Comparison of ENCODE assay signal across 18 cellular contexts in the genomic region with DNA sequence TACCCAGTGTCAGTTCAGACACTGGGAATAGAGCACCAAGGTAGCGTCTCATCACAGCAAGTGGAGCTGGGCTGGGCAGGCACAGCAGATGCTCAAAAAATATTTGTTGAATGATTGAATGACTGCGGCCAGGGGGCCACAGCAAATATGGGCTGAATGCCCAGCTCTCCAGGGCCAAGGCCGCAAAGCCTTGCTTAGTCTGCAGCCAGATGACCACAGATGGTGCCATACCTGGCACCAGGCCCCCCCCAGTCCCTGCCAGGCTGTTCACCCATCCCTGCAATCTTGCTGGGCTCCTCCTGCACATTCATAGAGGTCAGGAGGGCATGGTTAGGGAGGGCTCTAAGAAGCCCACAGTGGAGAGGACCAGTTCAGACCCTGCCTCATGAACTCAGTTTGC. TPM values are rescaled to one million over a fixed set of nuclear protein-coding genes. Genes with fewer than 3 reads are reported as not detected.
A peak's percentile ranks its signal among the peaks of the same experiment; 100 is the strongest.
DNase-seq lines count a peak whose midpoint lies in the region; ATAC-seq and TF ChIP-seq lines count a peak whose summit lies in the region.
"Had no signal": no experiment of that assay in that cellular context is flagged by ENCODE, and none has a peak within 500 bp of the region (broad histone marks: within the 10 kb centered on the region; RNA-seq: fewer than 3 reads in every experiment).

No MANE protein-coding gene starts in this region.

- ATAC-seq in Right ventricle myocardium superior (ENCODE audit: poor library complexity) (peak; percentile 42), right cardiac atrium (no peak), left lobe of liver (peak; percentile 90)
- ATAC-seq: A549, HCT116, PC-3 had no signal

- H3K4me3 ChIP-seq in right cardiac atrium (ENCODE audit: low read length): no peak overlapping the region
- no peak overlapping the region for H3K4me3 ChIP-seq in spleen
- H3K4me3 ChIP-seq: A549 had no signal

- H3K36me3 ChIP-seq in spleen: peaks cover 0 to 100% (median 76%) of the 10 kb centered on the region in 6 donors

- WGBS in right cardiac atrium: 70% methylated on average over 3 of the region's 3 CpGs
- 75 to 94% (median 92%) methylated on average over 2 to 3 of the region's 3 CpGs for WGBS in spleen, 5 donors

- no peak for DNase-seq in Right ventricle myocardium superior
- no peak for DNase-seq in right cardiac atrium
- peak; percentile 87 for DNase-seq in cerebellar cortex (ENCODE audit: low spot score)
- DNase-seq in left lobe of liver (ENCODE audit: low spot score): peak; percentile 94
- no peak for DNase-seq in activated naive CD4-positive, alpha-beta T cell treated with Interleukin-2 at 50 U/mL for 16 hours
- no peak for DNase-seq in spleen
- no peak for DNase-seq in SHP77 treated with DMSO at 0.1 percent for 48 hours (lab: John Stamatoyannopoulos, UW)
- DNase-seq: Caco-2; CD4-positive, alpha-beta T cell; GOT3; NCI-H1092 treated with DMSO at 0.1 percent for 48 hours; NCI-H146; NCI-H2029 treated with DMSO at 0.1 percent for 48 hours; NCI-H2171 treated with DMSO at 0.1 percent for 48 hours; NCI-H774; PC-3 had no signal

- H3K27ac ChIP-seq in right cardiac atrium (ENCODE audit: low read length) (no peak overlapping the region), spleen (no peak overlapping the region)
- H3K27ac ChIP-seq: A549 had no signal

- no peak for TF ChIP-seq POLR2A in spleen (IDR thresholded peaks at IDR 0.05)

- no peaks in the 10 kb centered on the region for H3K4me1 ChIP-seq in right cardiac atrium (ENCODE audit: control insufficient read depth, insufficient read depth, low read length)
- H3K4me1 ChIP-seq in spleen: no peaks in the 10 kb centered on the region
- H3K4me1 ChIP-seq: A549, Caco-2 had no signal

- H3K27me3 ChIP-seq in right cardiac atrium (ENCODE audit: control insufficient read depth, insufficient read depth): no peaks in the 10 kb centered on the region
- H3K27me3 ChIP-seq in spleen (replicated peaks in 1 of 7): no peaks in the 10 kb centered on the region

- no peak for TF ChIP-seq CTCF in spleen (IDR thresholded peaks at IDR 0.05 in 8 of 11, conservative IDR thresholded peaks at IDR 0.05 in 3 of 11)

- intact Hi-C loops in Right ventricle myocardium superior (cut with DNase I) (no loop called here), right cardiac atrium (cut with DNase I) (no loop called here), spleen (cut with DNase I; ENCODE audit: low total_unique reads) (no loop called here)

- no peaks in the 10 kb centered on the region for H3K9me3 ChIP-seq in right cardiac atrium (ENCODE audit: control insufficient read depth, low read length)
- no peaks in the 10 kb centered on the region for H3K9me3 ChIP-seq in spleen
- H3K9me3 ChIP-seq: A549, Caco-2 had no signal

RNA-seq across cellular contexts. Expression of gene ZC3H7B, which starts 32.9 kb away (rescaled TPM):
- total RNA-seq in Right ventricle myocardium superior: 41.3 TPM
- 10 to 100 TPM; 35.4 to 43.5 (median 39.2) TPM for total RNA-seq in right cardiac atrium
- polyA plus RNA-seq in right cardiac atrium: 35.2 TPM
- 53.8 TPM for total RNA-seq in left lobe of liver
- 10 to 100 TPM; 38.7 to 59.1 (median 53.7) TPM for total RNA-seq in spleen
- 10 to 100 TPM; 10.5 to 34.2 (median 11.8) TPM for polyA plus RNA-seq in spleen

RNA-seq across cellular contexts. Expression of gene TEF, which starts 47.5 kb away (rescaled TPM):
- total RNA-seq in Right ventricle myocardium superior (20.7 TPM), right cardiac atrium (10 to 100 TPM; 12.4 to 27.5 (median 22.6) TPM), left lobe of liver (26.3 TPM), spleen (10 to 100 TPM in 6 of 7 donors, 1 to 10 TPM in 1; 7.6 to 29.9 (median 13.6) TPM)
- polyA plus RNA-seq in right cardiac atrium (22.1 TPM), spleen (1 to 10 TPM; 2.2 to 7.6 (median 3.0) TPM)

RNA-seq across cellular contexts. Expression of gene RANGAP1, which starts 48.2 kb away (rescaled TPM):
- 42.8 TPM for total RNA-seq in Right ventricle myocardium superior
- total RNA-seq in right cardiac atrium: 10 to 100 TPM; 26.0 to 38.5 (median 33.4) TPM
- polyA plus RNA-seq in right cardiac atrium: 26.9 TPM
- total RNA-seq in left lobe of liver: 34.7 TPM
- 10 to 100 TPM; 36.6 to 53.4 (median 43.7) TPM for total RNA-seq in spleen
- polyA plus RNA-seq in spleen: 10 to 100 TPM; 26.8 to 52.8 (median 29.0) TPM

Comparison
In these comparisons a context has a peak if more than half of its experiments do, and no peak if none do; other contexts are left out.
1. ATAC-seq: peak in Right ventricle myocardium superior (single experiment) and left lobe of liver (single experiment); none in right cardiac atrium (0 of 2).
2. DNase-seq: peak in cerebellar cortex (single experiment) and left lobe of liver (single experiment); none in Right ventricle myocardium superior (single experiment), right cardiac atrium (0 of 3), activated naive CD4-positive, alpha-beta T cell treated with Interleukin-2 at 50 U/mL for 16 hours (single experiment), spleen (single experiment) and SHP77 treated with DMSO at 0.1 percent for 48 hours (single experiment).